22 cellular contexts compared by ENCODE assay signal in the genomic region with DNA sequence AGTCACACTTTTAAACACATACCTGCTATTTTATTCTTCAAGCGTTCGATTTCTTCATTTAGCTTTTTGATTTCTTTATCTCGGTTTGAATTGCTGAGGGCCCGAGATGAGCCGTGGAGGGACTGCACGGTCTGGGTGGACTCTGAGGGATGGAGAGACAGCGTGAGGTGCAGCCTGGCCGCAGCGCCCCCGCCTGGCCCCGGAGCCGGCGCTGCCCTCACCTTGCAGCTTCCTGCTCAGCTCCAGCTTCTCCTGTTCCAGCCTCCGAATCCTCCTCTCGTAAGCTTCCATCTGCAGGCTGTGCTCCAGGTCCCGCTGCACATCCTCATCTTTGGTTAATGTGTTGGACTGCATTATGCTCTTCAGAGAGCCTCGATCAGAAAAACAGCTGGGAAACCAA. TPM values are rescaled to one million over a fixed set of nuclear protein-coding genes. Genes with fewer than 3 reads are reported as not detected.
A peak's percentile ranks its signal among the peaks of the same experiment; 100 is the strongest.
DNase-seq lines count a peak whose midpoint lies in the region; ATAC-seq, FAIRE-seq and TF ChIP-seq lines count a peak whose summit lies in the region.
"Had no signal": no experiment of that assay in that cellular context is flagged by ENCODE, and none has a peak within 500 bp of the region (broad histone marks: within the 10 kb centered on the region; RNA-seq: fewer than 3 reads in every experiment).

No MANE protein-coding gene starts in this region.

- no peak overlapping the region for H2AFZ ChIP-seq in Loucy (ENCODE audit: low read length)
- H2AFZ ChIP-seq: GM23248 had no signal

- no peaks in the 10 kb centered on the region for H3K4me1 ChIP-seq in Loucy (ENCODE audit: insufficient read depth, low read length, poor library complexity, severe bottlenecking)

- ATAC-seq in GM18511 (IDR thresholded peaks at IDR 0.05; ENCODE audit: unreplicated experiment): no peak
- ATAC-seq in activated CD8-positive, alpha-beta memory T cell treated with anti-CD3 and anti-CD28 coated beads, Interleukin-2, amount 10 ng/mL, durations not matched to agents 7 days and 5 days: no peak
- ATAC-seq: SK-N-SH treated with all-trans-retinoic acid at 6 μM for 48 hours had no signal

- no peaks in the 10 kb centered on the region for H3K9me3 Mint-ChIP-seq in activated CD8-positive, alpha-beta memory T cell treated with anti-CD3 and anti-CD28 coated beads, Interleukin-2, amount 10 ng/mL, durations not matched to agents 7 days and 5 days (ENCODE audit: low read depth)

- no peak overlapping the region for H3K4me3 Mint-ChIP-seq in activated CD8-positive, alpha-beta memory T cell treated with anti-CD3 and anti-CD28 coated beads, Interleukin-2, amount 10 ng/mL, durations not matched to agents 7 days and 5 days

- DNase-seq in GM12891 (ENCODE audit: insufficient read length, low spot score) (no peak), WERI-Rb-1 (no peak), iPS-NIHi11 (ENCODE audit: low spot score) (peak; percentile 44), NCI-H345 treated with DMSO at 0.1 percent for 48 hours (lab: John Stamatoyannopoulos, UW; ENCODE audit: unreplicated experiment) (no peak), frontal cortex (ENCODE audit: low spot score in 2 of 2) (no peak)
- DNase-seq in activated CD8-positive, alpha-beta memory T cell treated with anti-CD3 and anti-CD28 coated beads, Interleukin-2, amount 10 ng/mL, durations not matched to agents 7 days and 5 days: no peak
- DNase-seq: ACHN, C1 segment of cervical spinal cord, DMS79 treated with DMSO at 0.1 percent for 48 hours, GM23248, NCI-H1436 treated with DMSO at 0.1 percent for 48 hours, NCI-H2029, NCI-H446, OCI-M1, RPMI8226, SIG-M5 had no signal

- no peaks in the 10 kb centered on the region for H3K36me3 Mint-ChIP-seq in activated CD8-positive, alpha-beta memory T cell treated with anti-CD3 and anti-CD28 coated beads, Interleukin-2, amount 10 ng/mL, durations not matched to agents 7 days and 5 days

- H4K20me1 ChIP-seq in Loucy (ENCODE audit: insufficient read depth, low read length, poor library complexity, severe bottlenecking): no peaks in the 10 kb centered on the region

- H3K4me3 ChIP-seq in Loucy (ENCODE audit: low read length, poor library complexity, severe bottlenecking) (no peak overlapping the region), WERI-Rb-1 (ENCODE audit: low read depth, low read length) (no peak overlapping the region)
- H3K4me3 ChIP-seq: GM23248 had no signal

- no peak overlapping the region for H3K27ac Mint-ChIP-seq in activated CD8-positive, alpha-beta memory T cell treated with anti-CD3 and anti-CD28 coated beads, Interleukin-2, amount 10 ng/mL, durations not matched to agents 7 days and 5 days

- FAIRE-seq in GM12891 (lab: Jason Lieb, UNC): peak; percentile 40
- no peak for FAIRE-seq in frontal cortex (lab: Jason Lieb, UNC)

- H3K9me3 ChIP-seq in Loucy (ENCODE audit: insufficient read depth, low read depth, low read length) (no peaks in the 10 kb centered on the region), WERI-Rb-1 (ENCODE audit: severe bottlenecking) (no peaks in the 10 kb centered on the region)

- no peaks in the 10 kb centered on the region for H3K79me2 ChIP-seq in Loucy (ENCODE audit: insufficient read depth, low read length)

- no peak overlapping the region for H3K9ac ChIP-seq in Loucy (ENCODE audit: low read depth, low read length, poor library complexity, severe bottlenecking)
- H3K9ac ChIP-seq: GM23248, KMS-11 had no signal

- CTCF ChIA-PET in activated CD8-positive, alpha-beta memory T cell treated with anti-CD3 and anti-CD28 coated beads, Interleukin-2, amount 10 ng/mL, durations not matched to agents 7 days and 5 days (lab: Charles Lee): interaction anchor here (0.7 kb wide), 1 partner anchor 281 kb away, joined by 3 read pairs; no protein-coding TSS in a partner anchor

- H3K9me2 ChIP-seq in Loucy (replicated peaks; ENCODE audit: low read depth, low read length): no peaks in the 10 kb centered on the region

- H3F3A ChIP-seq in Loucy (ENCODE audit: low read depth): no peaks in the 10 kb centered on the region

- no peaks in the 10 kb centered on the region for H3K4me1 Mint-ChIP-seq in activated CD8-positive, alpha-beta memory T cell treated with anti-CD3 and anti-CD28 coated beads, Interleukin-2, amount 10 ng/mL, durations not matched to agents 7 days and 5 days

- TF ChIP-seq CTCF in Loucy (conservative IDR thresholded peaks at IDR 0.05; ENCODE audit: low read length) (0 out of 2 replicates have a peak, but pooled peaks have one; percentile 13), WERI-Rb-1 (IDR thresholded peaks at IDR 0.05; ENCODE audit: low read depth, low read length) (peak; percentile 50)

- no peaks in the 10 kb centered on the region for H3K27me3 ChIP-seq in Loucy (ENCODE audit: insufficient read depth, low read length, poor library complexity, severe bottlenecking)
- H3K27me3 ChIP-seq in WERI-Rb-1 (ENCODE audit: insufficient read depth, low read depth, severe bottlenecking): no peaks in the 10 kb centered on the region

- no peaks in the 10 kb centered on the region for H3K36me3 ChIP-seq in Loucy (ENCODE audit: insufficient read depth, low read length)
- H3K36me3 ChIP-seq in WERI-Rb-1: peaks cover 91% of the 10 kb centered on the region

- no peak for TF ChIP-seq POLR2A in GM12891 (IDR thresholded peaks at IDR 0.05; ENCODE audit: low read depth, low read length)

- H3K27ac ChIP-seq in WERI-Rb-1: no peak overlapping the region
- H3K27ac ChIP-seq: GM23248, KMS-11 had no signal

- no peak overlapping the region for H3K4me2 ChIP-seq in Loucy (ENCODE audit: low read depth, low read length, poor library complexity, severe bottlenecking)
- H3K4me2 ChIP-seq: KMS-11 had no signal

- H3K27me3 Mint-ChIP-seq in activated CD8-positive, alpha-beta memory T cell treated with anti-CD3 and anti-CD28 coated beads, Interleukin-2, amount 10 ng/mL, durations not matched to agents 7 days and 5 days: no peaks in the 10 kb centered on the region

TF ChIP-seq in GM12891, 5 proteins besides CTCF, POLR2A, EP300 and RAD21:
- no peak for TF ChIP-seq POLR2AphosphoS5 (IDR thresholded peaks at IDR 0.05; ENCODE audit: low read depth, low read length)
- TF ChIP-seq PAX5 (IDR thresholded peaks at IDR 0.05; ENCODE audit: insufficient read depth, low read length, severe bottlenecking): no peak
- TF ChIP-seq TAF1 (IDR thresholded peaks at IDR 0.05; ENCODE audit: low read depth, low read length): no peak

RNA-seq across cellular contexts. Expression of gene AMN, which starts 53.2 kb away (rescaled TPM):
- 0.50 TPM for polyA plus RNA-seq in GM12891 (2012; ENCODE audit: low read depth, missing spikeins)
- under 0.01 TPM for total RNA-seq in frontal cortex
- total RNA-seq in activated CD8-positive, alpha-beta memory T cell treated with anti-CD3 and anti-CD28 coated beads, Interleukin-2, amount 10 ng/mL, durations not matched to agents 7 days and 5 days: under 1 TPM; 0.35 to 0.53 TPM
- total RNA-seq: G401, GM23248, M059J had no signal
- polyA plus RNA-seq: GM23248 had no signal
